ENCODE assay signal across 16 cellular contexts in the genomic region with DNA sequence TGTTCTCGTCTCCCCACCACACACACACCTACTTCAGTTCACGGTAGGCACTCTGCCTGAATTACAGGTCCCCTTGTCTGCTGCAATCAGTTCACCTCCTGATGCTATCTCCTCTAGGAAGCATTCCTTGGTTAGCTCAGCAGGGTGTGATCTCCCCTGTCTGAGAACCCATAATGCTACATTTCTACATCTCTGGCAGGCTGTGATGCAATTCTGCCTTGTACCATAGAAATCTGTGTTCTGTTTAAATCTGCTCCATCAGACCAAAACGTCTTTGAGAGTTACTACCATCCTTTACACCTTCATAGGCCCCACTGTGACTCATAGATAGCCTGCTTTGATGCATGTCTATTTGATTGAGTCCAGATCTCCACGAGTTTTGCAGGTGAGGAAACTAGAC.
"Had no signal": no experiment of that assay in that cellular context is flagged by ENCODE, and none has a peak within 500 bp of the region (broad histone marks: within the 10 kb centered on the region; RNA-seq: fewer than 3 reads in every experiment).

No MANE protein-coding gene starts in this region.

- FAIRE-seq: endothelial cell of umbilical vein had no signal

- DNase-seq: activated CD4-positive, alpha-beta memory T cell treated with anti-CD3 and anti-CD28 coated beads for 36 hours; activated effector memory CD4-positive, alpha-beta T cell treated with anti-CD3 and anti-CD28 coated beads, Interleukin-2, amount 50 U/mL, for 16 hours; activated T-cell treated with anti-CD3 and anti-CD28 coated beads, Interleukin-2, amount 50 U/mL, for 4 hours; colonic mucosa; effector CD4-positive, alpha-beta T cell; hippocampal formation; left cardiac atrium; lower lobe of right lung; naive B cell; right cardiac atrium; spleen; stimulated activated CD4-positive, alpha-beta T cell treated with anti-CD3 and anti-CD28 coated beads, Interleukin-1b, Interleukin-23, amount 100 ng/mL, for 48 hours; stimulated activated naive CD4-positive, alpha-beta T cell treated with Interleukin-2 at 50 U/mL for 16 hours; T-helper 9 cell had no signal

- H3K27me3 Mint-ChIP-seq: activated CD4-positive, alpha-beta memory T cell treated with anti-CD3 and anti-CD28 coated beads for 36 hours had no signal

- H3K4me1 Mint-ChIP-seq: naive B cell had no signal

- H3K9me3 Mint-ChIP-seq: activated CD4-positive, alpha-beta memory T cell treated with anti-CD3 and anti-CD28 coated beads for 36 hours; activated T-cell treated with anti-CD3 and anti-CD28 coated beads, Interleukin-2, amount 50 U/mL, for 4 hours had no signal

- H3K4me3 Mint-ChIP-seq: activated CD4-positive, alpha-beta memory T cell treated with anti-CD3 and anti-CD28 coated beads for 36 hours; activated naive CD8-positive, alpha-beta T cell; activated T-cell treated with anti-CD3 and anti-CD28 coated beads, Interleukin-2, amount 50 U/mL, for 4 hours; naive B cell had no signal

- H3K36me3 Mint-ChIP-seq: activated CD4-positive, alpha-beta memory T cell treated with anti-CD3 and anti-CD28 coated beads for 36 hours; activated naive CD8-positive, alpha-beta T cell; naive B cell had no signal

- H3K27ac Mint-ChIP-seq: activated CD4-positive, alpha-beta memory T cell treated with anti-CD3 and anti-CD28 coated beads for 36 hours; activated naive CD8-positive, alpha-beta T cell had no signal

- ATAC-seq: activated T-cell treated with anti-CD3 and anti-CD28 coated beads, Interleukin-2, amount 50 U/mL, for 4 hours; left cardiac atrium; lower lobe of right lung; right cardiac atrium had no signal
